24 cellular contexts compared by ENCODE assay signal in genomic region chr13:112903606-112904195, GRCh38.
DNase-seq lines count a peak whose midpoint lies in the region; ATAC-seq and TF ChIP-seq lines count a peak whose summit lies in the region.
"Had no signal": no experiment of that assay in that cellular context is flagged by ENCODE, and none has a peak within 500 bp of the region (broad histone marks: within the 10 kb centered on the region; RNA-seq: fewer than 3 reads in every experiment).

No MANE protein-coding gene starts in this region.

- no peaks in the 10 kb centered on the region for H3K36me3 ChIP-seq in RWPE2 (ENCODE audit: low read depth)
- no peaks in the 10 kb centered on the region for H3K36me3 ChIP-seq in gastroesophageal sphincter
- H3K36me3 ChIP-seq: left ventricle myocardium inferior had no signal

- no peak for TF ChIP-seq CTCF in RWPE2 (IDR thresholded peaks at IDR 0.05; ENCODE audit: poor library complexity, severe bottlenecking)
- no peak for TF ChIP-seq CTCF in glutamatergic neuron (IDR thresholded peaks at IDR 0.05; ENCODE audit: partially characterized antibody, unreplicated experiment)
- no peak for TF ChIP-seq CTCF in gastroesophageal sphincter (IDR thresholded peaks at IDR 0.05)

- TF ChIP-seq POLR2A in gastroesophageal sphincter (IDR thresholded peaks at IDR 0.05), result no peak

- no peak overlapping the region for H3K27ac Mint-ChIP-seq in glutamatergic neuron (ENCODE audit: unreplicated experiment)
- H3K27ac Mint-ChIP-seq: activated CD8-positive, alpha-beta T cell treated with anti-CD3 and anti-CD28 coated beads, Interleukin-2, amount 10 ng/mL, durations not matched to agents 7 days and 5 days; B cell had no signal

- H3K4me1 Mint-ChIP-seq in glutamatergic neuron (ENCODE audit: low read depth, unreplicated experiment), result peaks cover 7% of the 10 kb centered on the region

- H3K9me3 Mint-ChIP-seq in glutamatergic neuron (ENCODE audit: unreplicated experiment), result peaks cover 20% of the 10 kb centered on the region

- peaks cover 2% of the 10 kb centered on the region for H3K9me3 ChIP-seq in RWPE2 (ENCODE audit: severe bottlenecking)
- H3K9me3 ChIP-seq in gastroesophageal sphincter, result peaks cover 0 to 19% (median 0%) of the 10 kb centered on the region in 3 donors
- H3K9me3 ChIP-seq: A549 had no signal

- H3K4me3 ChIP-seq in RWPE2 (ENCODE audit: severe bottlenecking), result no peak overlapping the region
- H3K4me3 ChIP-seq in gastroesophageal sphincter, result no peak overlapping the region
- H3K4me3 ChIP-seq: A549, hepatocyte, left ventricle myocardium inferior had no signal

- ATAC-seq in RWPE2 (ENCODE audit: low read depth), result no peak
- ATAC-seq in gastroesophageal sphincter, result no peak
- ATAC-seq: A549; activated CD4-positive, CD25-positive, alpha-beta regulatory T cell treated with anti-CD3 and anti-CD28 coated beads, Interleukin-2, amount 50 U/mL, for 24 hours; activated CD8-positive, alpha-beta T cell treated with anti-CD3 and anti-CD28 coated beads, Interleukin-2, amount 10 ng/mL, durations not matched to agents 7 days and 5 days had no signal

- 83 to 100% methylated on average over 2 to 4 of the region's 19 CpGs for WGBS in gastroesophageal sphincter (ENCODE audit: low coverage in 1 of 2), 2 donors

- peaks cover 11% of the 10 kb centered on the region for H3K27me3 ChIP-seq in RWPE2 (ENCODE audit: insufficient read depth, poor library complexity, severe bottlenecking)
- H3K27me3 ChIP-seq in gastroesophageal sphincter, result peaks cover 35% of the 10 kb centered on the region
- H3K27me3 ChIP-seq: hepatocyte had no signal

- TF ChIP-seq EP300 in gastroesophageal sphincter (IDR thresholded peaks at IDR 0.05), result no peak

- no peak overlapping the region for H3K4me3 Mint-ChIP-seq in glutamatergic neuron (ENCODE audit: unreplicated experiment)
- H3K4me3 Mint-ChIP-seq: activated CD8-positive, alpha-beta T cell treated with anti-CD3 and anti-CD28 coated beads, Interleukin-2, amount 10 ng/mL, durations not matched to agents 7 days and 5 days; B cell; nephron had no signal

- peaks cover 37% of the 10 kb centered on the region for H3K36me3 Mint-ChIP-seq in glutamatergic neuron (ENCODE audit: unreplicated experiment)

- peak; percentile 1 for DNase-seq in activated CD4-positive, CD25-positive, alpha-beta regulatory T cell treated with anti-CD3 and anti-CD28 coated beads, Interleukin-2, amount 50 U/mL, for 72 hours
- DNase-seq in activated CD4-positive, CD25-positive, alpha-beta regulatory T cell (lab: John Stamatoyannopoulos, UW), result no peak
- DNase-seq in NCI-H187 (lab: John Stamatoyannopoulos, UW) (peak; percentile 92 to 94), RWPE2 (ENCODE audit: low spot score) (peak; percentile 41), posterior vena cava (ENCODE audit: low spot score) (peak; percentile 48), glutamatergic neuron (no peak), epidermal melanocyte (ENCODE audit: insufficient read length, low spot score) (no peak)
- DNase-seq: activated CD8-positive, alpha-beta T cell treated with anti-CD3 and anti-CD28 coated beads, Interleukin-2, amount 10 ng/mL, durations not matched to agents 7 days and 5 days; activated naive CD4-positive, alpha-beta T cell; amygdala; central memory CD4-positive, alpha-beta T cell; EL; IMR-90; left ventricle myocardium inferior; midbrain; NCI-H1417 treated with DMSO at 0.1 percent for 48 hours; NCI-H510A treated with DMSO at 0.1 percent for 48 hours; T-helper 9 cell had no signal

- H3K27me3 Mint-ChIP-seq in glutamatergic neuron (ENCODE audit: unreplicated experiment), result peaks cover 7% of the 10 kb centered on the region
- H3K27me3 Mint-ChIP-seq: B cell had no signal

- H3K4me1 ChIP-seq in RWPE2 (ENCODE audit: insufficient read depth, poor library complexity, severe bottlenecking) (no peaks in the 10 kb centered on the region), gastroesophageal sphincter (no peaks in the 10 kb centered on the region)
- H3K4me1 ChIP-seq: A549, left ventricle myocardium inferior had no signal

- intact Hi-C loops in posterior vena cava (cut with DNase I), result no loop called here

- H3K27ac ChIP-seq in RWPE2 (ENCODE audit: poor library complexity, severe bottlenecking) (no peak overlapping the region), gastroesophageal sphincter (no peak overlapping the region)
- H3K27ac ChIP-seq: A549, hepatocyte, left ventricle myocardium inferior had no signal

Comparison
In these comparisons a context has a peak if more than half of its experiments do, and no peak if none do; other contexts are left out.
1. DNase-seq: peak in activated CD4-positive, CD25-positive, alpha-beta regulatory T cell treated with anti-CD3 and anti-CD28 coated beads, Interleukin-2, amount 50 U/mL, for 72 hours (single experiment), NCI-H187 (2 of 2), RWPE2 (single experiment) and posterior vena cava (single experiment); none in activated CD4-positive, CD25-positive, alpha-beta regulatory T cell (0 of 4), glutamatergic neuron (single experiment) and epidermal melanocyte (single experiment).